Comparison of ENCODE assay signal across 8 cellular contexts in the genomic region with DNA sequence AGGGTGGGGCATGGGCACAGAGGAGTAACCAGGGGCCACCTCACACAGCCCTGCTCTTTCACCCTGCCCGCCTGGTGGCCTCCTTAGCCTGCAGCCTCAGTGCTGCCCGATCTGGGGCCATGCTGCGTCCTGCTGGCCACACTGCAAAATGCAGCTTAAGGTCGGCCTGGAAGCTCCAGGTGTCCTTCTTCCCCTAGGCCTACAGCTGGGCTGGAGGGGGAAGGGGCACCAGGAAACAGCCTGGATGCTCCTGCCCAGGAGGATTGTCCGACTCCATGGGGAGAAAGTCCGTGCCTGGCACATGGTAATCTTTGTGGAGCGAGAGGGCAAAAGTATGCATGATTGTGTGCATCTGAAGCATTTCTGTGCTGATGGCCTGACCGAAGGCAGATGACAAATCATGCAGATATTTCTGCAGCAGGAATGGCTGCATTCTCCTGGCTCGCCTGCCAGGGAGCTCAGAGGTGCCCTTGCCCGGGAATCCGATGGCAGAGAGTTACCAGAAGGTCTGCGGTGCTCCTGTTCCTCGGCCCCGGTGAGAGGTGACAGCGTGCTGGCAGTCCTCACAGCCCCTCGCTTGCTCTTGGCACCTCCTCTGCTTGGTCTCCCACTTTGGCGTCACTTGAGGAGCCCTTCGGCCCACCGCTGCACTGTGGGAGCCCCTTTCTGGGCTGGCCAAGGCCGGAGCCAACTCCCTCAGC. TPM values are rescaled to one million over a fixed set of nuclear protein-coding genes. Genes with fewer than 3 reads are reported as not detected.
DNase-seq lines count a peak whose midpoint lies in the region; ATAC-seq and TF ChIP-seq lines count a peak whose summit lies in the region.

No MANE protein-coding gene starts in this region.

- no peak for ATAC-seq in HG03045 (IDR thresholded peaks at IDR 0.05; ENCODE audit: unreplicated experiment)

- intact Hi-C loops in activated CD4-positive, alpha-beta T cell treated with anti-CD3 and anti-CD28 coated beads, Interleukin-2, amount 10 ng/mL, durations not matched to agents 24 days and 14 days (cut with micrococcal nuclease): no loop called here

- no peaks in the 10 kb centered on the region for H3K36me3 Mint-ChIP-seq in activated CD4-positive, alpha-beta T cell treated with anti-CD3 and anti-CD28 coated beads, Interleukin-2, amount 10 ng/mL, durations not matched to agents 24 days and 14 days (ENCODE audit: low read depth)
- H3K36me3 Mint-ChIP-seq in chondrocyte (ENCODE audit: low read depth) (peaks cover 2% of the 10 kb centered on the region), nephron (ENCODE audit: low read depth) (no peaks in the 10 kb centered on the region)

- H3K9me3 Mint-ChIP-seq in activated CD4-positive, alpha-beta T cell treated with anti-CD3 and anti-CD28 coated beads, Interleukin-2, amount 10 ng/mL, durations not matched to agents 24 days and 14 days: no peaks in the 10 kb centered on the region
- H3K9me3 Mint-ChIP-seq in chondrocyte (ENCODE audit: low read depth): no peaks in the 10 kb centered on the region
- H3K9me3 Mint-ChIP-seq in nephron: peaks cover 4% of the 10 kb centered on the region

- TF ChIP-seq CTCF in chondrocyte (IDR thresholded peaks at IDR 0.05): peak; percentile 74
- TF ChIP-seq CTCF in nephron (IDR thresholded peaks at IDR 0.05; ENCODE audit: unreplicated experiment in 3 of 3): peak; percentile 24 to 51 (median 47)

- no peaks in the 10 kb centered on the region for H3K27me3 Mint-ChIP-seq in activated CD4-positive, alpha-beta T cell treated with anti-CD3 and anti-CD28 coated beads, Interleukin-2, amount 10 ng/mL, durations not matched to agents 24 days and 14 days
- H3K27me3 Mint-ChIP-seq in chondrocyte (ENCODE audit: low read depth) (no peaks in the 10 kb centered on the region), nephron (ENCODE audit: low read depth) (peaks cover 5% of the 10 kb centered on the region)

- peak; percentile 78 for DNase-seq in activated CD4-positive, alpha-beta T cell treated with anti-CD3 and anti-CD28 coated beads, Interleukin-2, amount 10 ng/mL, durations not matched to agents 24 days and 14 days
- no peak for DNase-seq in activated CD4-positive, alpha-beta T cell treated with anti-CD3 and anti-CD28 coated beads, Interleukin-2, amount 50 U/mL, for 48 hours
- peak; percentile 56 for DNase-seq in NCI-H2196 (lab: John Stamatoyannopoulos, UW; ENCODE audit: unreplicated experiment)
- DNase-seq in chondrocyte (ENCODE audit: low spot score): peak; percentile 76
- DNase-seq in NOMO-1 (lab: John Stamatoyannopoulos, UW; ENCODE audit: unreplicated experiment in 2 of 2): no peak
- no peak for DNase-seq in activated CD8-positive, alpha-beta memory T cell treated with anti-CD3 and anti-CD28 coated beads, Interleukin-2, amount 50 U/mL, for 48 hours

- peaks cover 18% of the 10 kb centered on the region for H3K4me1 Mint-ChIP-seq in activated CD4-positive, alpha-beta T cell treated with anti-CD3 and anti-CD28 coated beads, Interleukin-2, amount 10 ng/mL, durations not matched to agents 24 days and 14 days
- H3K4me1 Mint-ChIP-seq in chondrocyte (ENCODE audit: low read depth) (peaks cover 9% of the 10 kb centered on the region), nephron (no peaks in the 10 kb centered on the region)

- H3K27ac Mint-ChIP-seq in activated CD4-positive, alpha-beta T cell treated with anti-CD3 and anti-CD28 coated beads, Interleukin-2, amount 10 ng/mL, durations not matched to agents 24 days and 14 days: no peak overlapping the region
- H3K27ac Mint-ChIP-seq in chondrocyte (ENCODE audit: unreplicated experiment): no peak overlapping the region
- H3K27ac Mint-ChIP-seq in nephron: no peak overlapping the region

- H3K4me3 Mint-ChIP-seq in activated CD4-positive, alpha-beta T cell treated with anti-CD3 and anti-CD28 coated beads, Interleukin-2, amount 10 ng/mL, durations not matched to agents 24 days and 14 days: no peak overlapping the region
- H3K4me3 Mint-ChIP-seq in chondrocyte (ENCODE audit: unreplicated experiment): no peak overlapping the region
- no peak overlapping the region for H3K4me3 Mint-ChIP-seq in nephron

RNA-seq across cellular contexts. Expression of gene ALPP, which starts 12.8 kb away (rescaled TPM):
- total RNA-seq in activated CD4-positive, alpha-beta T cell treated with anti-CD3 and anti-CD28 coated beads, Interleukin-2, amount 10 ng/mL, durations not matched to agents 24 days and 14 days: not detected in 2 replicates
- total RNA-seq in chondrocyte: not detected in 3 replicates

RNA-seq across cellular contexts. Expression of gene ALPG, which starts 40.9 kb away (rescaled TPM):
- not detected in 2 replicates for total RNA-seq in activated CD4-positive, alpha-beta T cell treated with anti-CD3 and anti-CD28 coated beads, Interleukin-2, amount 10 ng/mL, durations not matched to agents 24 days and 14 days
- not detected in 3 replicates for total RNA-seq in chondrocyte

Comparison
In these comparisons a context has a peak if more than half of its experiments do, and no peak if none do; other contexts are left out.
1. DNase-seq: peak in activated CD4-positive, alpha-beta T cell treated with anti-CD3 and anti-CD28 coated beads, Interleukin-2, amount 10 ng/mL, durations not matched to agents 24 days and 14 days (single experiment), NCI-H2196 (single experiment) and chondrocyte (single experiment); none in activated CD4-positive, alpha-beta T cell treated with anti-CD3 and anti-CD28 coated beads, Interleukin-2, amount 50 U/mL, for 48 hours (0 of 2), NOMO-1 (0 of 2) and activated CD8-positive, alpha-beta memory T cell treated with anti-CD3 and anti-CD28 coated beads, Interleukin-2, amount 50 U/mL, for 48 hours (single experiment).